1 cellular context compared by ENCODE assay signal in genomic region chr13:40064723-40065122, GRCh38.
TF ChIP-seq lines count a peak whose summit lies in the region.

No MANE protein-coding gene starts in this region.

TF ChIP-seq in WTC11, 78 proteins besides CTCF, POLR2A, EP300 and RAD21 (continued from another document):
- no peak for TF ChIP-seq HMGXB4 (CRISPR knock-in tag; IDR thresholded peaks at IDR 0.05)
- no peak for TF ChIP-seq ATF2 (CRISPR knock-in tag; IDR thresholded peaks at IDR 0.05; ENCODE audit: borderline replicate concordance, low read depth)
- no peak for TF ChIP-seq ZNF232 (CRISPR knock-in tag; IDR thresholded peaks at IDR 0.05)
- TF ChIP-seq, protein P1, sequence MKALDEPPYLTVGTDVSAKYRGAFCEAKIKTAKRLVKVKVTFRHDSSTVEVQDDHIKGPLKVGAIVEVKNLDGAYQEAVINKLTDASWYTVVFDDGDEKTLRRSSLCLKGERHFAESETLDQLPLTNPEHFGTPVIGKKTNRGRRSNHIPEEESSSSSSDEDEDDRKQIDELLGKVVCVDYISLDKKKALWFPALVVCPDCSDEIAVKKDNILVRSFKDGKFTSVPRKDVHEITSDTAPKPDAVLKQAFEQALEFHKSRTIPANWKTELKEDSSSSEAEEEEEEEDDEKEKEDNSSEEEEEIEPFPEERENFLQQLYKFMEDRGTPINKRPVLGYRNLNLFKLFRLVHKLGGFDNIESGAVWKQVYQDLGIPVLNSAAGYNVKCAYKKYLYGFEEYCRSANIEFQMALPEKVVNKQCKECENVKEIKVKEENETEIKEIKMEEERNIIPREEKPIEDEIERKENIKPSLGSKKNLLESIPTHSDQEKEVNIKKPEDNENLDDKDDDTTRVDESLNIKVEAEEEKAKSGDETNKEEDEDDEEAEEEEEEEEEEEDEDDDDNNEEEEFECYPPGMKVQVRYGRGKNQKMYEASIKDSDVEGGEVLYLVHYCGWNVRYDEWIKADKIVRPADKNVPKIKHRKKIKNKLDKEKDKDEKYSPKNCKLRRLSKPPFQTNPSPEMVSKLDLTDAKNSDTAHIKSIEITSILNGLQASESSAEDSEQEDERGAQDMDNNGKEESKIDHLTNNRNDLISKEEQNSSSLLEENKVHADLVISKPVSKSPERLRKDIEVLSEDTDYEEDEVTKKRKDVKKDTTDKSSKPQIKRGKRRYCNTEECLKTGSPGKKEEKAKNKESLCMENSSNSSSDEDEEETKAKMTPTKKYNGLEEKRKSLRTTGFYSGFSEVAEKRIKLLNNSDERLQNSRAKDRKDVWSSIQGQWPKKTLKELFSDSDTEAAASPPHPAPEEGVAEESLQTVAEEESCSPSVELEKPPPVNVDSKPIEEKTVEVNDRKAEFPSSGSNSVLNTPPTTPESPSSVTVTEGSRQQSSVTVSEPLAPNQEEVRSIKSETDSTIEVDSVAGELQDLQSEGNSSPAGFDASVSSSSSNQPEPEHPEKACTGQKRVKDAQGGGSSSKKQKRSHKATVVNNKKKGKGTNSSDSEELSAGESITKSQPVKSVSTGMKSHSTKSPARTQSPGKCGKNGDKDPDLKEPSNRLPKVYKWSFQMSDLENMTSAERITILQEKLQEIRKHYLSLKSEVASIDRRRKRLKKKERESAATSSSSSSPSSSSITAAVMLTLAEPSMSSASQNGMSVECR (CRISPR knock-in tag; IDR thresholded peaks at IDR 0.05; ENCODE audit: borderline replicate concordance), result no peak
- TF ChIP-seq MYBL2 (CRISPR knock-in tag; IDR thresholded peaks at IDR 0.05), result no peak
- no peak for TF ChIP-seq E2F5 (CRISPR knock-in tag; IDR thresholded peaks at IDR 0.05)
- no peak for TF ChIP-seq JAZF1 (CRISPR knock-in tag; IDR thresholded peaks at IDR 0.05)
- no peak for TF ChIP-seq NFATC4 (CRISPR knock-in tag; IDR thresholded peaks at IDR 0.05)
- TF ChIP-seq TP53 (CRISPR knock-in tag; IDR thresholded peaks at IDR 0.05), result no peak
TF ChIP-seq in WTC11: peak in this region for 0.
